ENCODE assay signal across 8 cellular contexts in genomic region chr4:112705891-112706839, GRCh38.
DNase-seq lines count a peak whose midpoint lies in the region; ATAC-seq and TF ChIP-seq lines count a peak whose summit lies in the region.
"Not testable (repeated sequence)": the region's sequence is repeated elsewhere in the genome, so short reads cannot be mapped to it uniquely, and the experiment has no call there.

No MANE protein-coding gene starts in this region.

- H3K4me3 ChIP-seq in AG04450 (ENCODE audit: low read depth, low read length) (peak overlapping the region; percentile 46), kidney epithelial cell (ENCODE audit: low read depth, low read length) (peak overlapping the region; percentile 47)
- peak overlapping the region; percentile 59 for H3K4me3 ChIP-seq in effector memory CD4-positive, alpha-beta T cell (ENCODE audit: insufficient read depth, low read depth, low read length, poor library complexity, severe bottlenecking)

- CTCF ChIA-PET in AG04450 (lab: Charles Lee) = not testable (repeated sequence)

- H3K9me3 ChIP-seq in AG04450 (ENCODE audit: control insufficient read depth, insufficient read depth, low read length); effector memory CD4-positive, alpha-beta T cell (ENCODE audit: control insufficient read depth, low read length): not testable (repeated sequence)

- POLR2A ChIA-PET in AG04450 (lab: Yijun Ruan, JAX) = not testable (repeated sequence)

- not testable (repeated sequence) for TF ChIP-seq CTCF in AG04450 (IDR thresholded peaks at IDR 0.05; ENCODE audit: low read depth, low read length); kidney epithelial cell (IDR thresholded peaks at IDR 0.05; ENCODE audit: insufficient read depth, low read length, poor library complexity, severe bottlenecking)

- H3K36me3 ChIP-seq in effector memory CD4-positive, alpha-beta T cell (ENCODE audit: control insufficient read depth, insufficient read depth, low read length); kidney epithelial cell (ENCODE audit: control insufficient read depth, insufficient read depth, low read length): not testable (repeated sequence)

- ATAC-seq in GM18909 (IDR thresholded peaks at IDR 0.05; ENCODE audit: poor library complexity, unreplicated experiment) (peak; percentile 57), HG03039 (IDR thresholded peaks at IDR 0.05; ENCODE audit: unreplicated experiment) (peak; percentile 48)

- peaks cover 23% of the 10 kb centered on the region for H3K27me3 ChIP-seq in AG04450 (ENCODE audit: control insufficient read depth, insufficient read depth, low read length)
- H3K27me3 ChIP-seq in effector memory CD4-positive, alpha-beta T cell (replicated peaks; ENCODE audit: control insufficient read depth, insufficient read depth, low read length, poor library complexity, severe bottlenecking) = not testable (repeated sequence)
- peaks cover 14% of the 10 kb centered on the region for H3K27me3 ChIP-seq in kidney epithelial cell (ENCODE audit: control insufficient read depth, insufficient read depth, low read length)

- not testable (repeated sequence) for H3K4me1 ChIP-seq in effector memory CD4-positive, alpha-beta T cell (ENCODE audit: control insufficient read depth, insufficient read depth, low read length, poor library complexity, severe bottlenecking)

- not testable (repeated sequence) for H3K27ac ChIP-seq in AG04450 (ENCODE audit: low read depth, low read length); effector memory CD4-positive, alpha-beta T cell (ENCODE audit: insufficient read depth, low read length, poor library complexity, severe bottlenecking)

- DNase-seq in AG04450 (ENCODE audit: low read depth, low spot score); kidney epithelial cell (ENCODE audit: low read depth): not testable (repeated sequence)
- peak; percentile 27 to 41 for DNase-seq in NCI-H524 (lab: John Stamatoyannopoulos, UW)
- DNase-seq in activated CD8-positive, alpha-beta memory T cell treated with anti-CD3 and anti-CD28 coated beads, Interleukin-2, amount 50 U/mL, for 48 hours = peak; percentile 53
- DNase-seq in effector memory CD4-positive, alpha-beta T cell = peak in 1 of 3 donors; percentile 5
- DNase-seq in renal cortical epithelial cell (ENCODE audit: low read depth) = peak; percentile 2
